Comparison of ENCODE assay signal across 36 cellular contexts in genomic region chr20:54716790-54717189, GRCh38.
DNase-seq lines count a peak whose midpoint lies in the region; ATAC-seq, FAIRE-seq and TF ChIP-seq lines count a peak whose summit lies in the region.
"Had no signal": no experiment of that assay in that cellular context is flagged by ENCODE, and none has a peak within 500 bp of the region (broad histone marks: within the 10 kb centered on the region; RNA-seq: fewer than 3 reads in every experiment).

No MANE protein-coding gene starts in this region.

- H3K4me1 ChIP-seq in cardiac muscle cell (ENCODE audit: low read depth), result peaks cover 14% of the 10 kb centered on the region
- no peaks in the 10 kb centered on the region for H3K4me1 ChIP-seq in heart left ventricle
- H3K4me1 ChIP-seq in body of pancreas, result peaks cover 60% of the 10 kb centered on the region
- peaks cover 21 to 28% (median 28%) of the 10 kb centered on the region in 3 donors for H3K4me1 ChIP-seq in pancreas
- peaks cover 0 to 27% (median 17%) of the 10 kb centered on the region in 5 donors for H3K4me1 ChIP-seq in subcutaneous abdominal adipose tissue (ENCODE audit: control insufficient read depth in 5 of 5, insufficient read depth in 5 of 5, low read length in 5 of 5)
- H3K4me1 ChIP-seq: A549; BE2C; BLaER1; BLaER1 treated with 17β-estradiol and CSF1 and Interleukin-3, amounts not matched to agents 10 nM and 100 nM; Caco-2 had no signal

- H3K27ac ChIP-seq in cardiac muscle cell (peak overlapping the region; percentile 51), heart left ventricle (no peak overlapping the region), body of pancreas (peak overlapping the region; percentile 15 to 71 (median 46)), pancreas (peak overlapping the region; percentile 28 to 73 (median 44)), subcutaneous abdominal adipose tissue (ENCODE audit: low read depth, low read length) (peak overlapping the region; percentile 59)
- H3K27ac ChIP-seq: 22Rv1; A549; BLaER1; BLaER1 treated with 17β-estradiol and CSF1 and Interleukin-3, amounts not matched to agents 10 nM and 100 nM; C4-2B had no signal

- H3K4me3 Mint-ChIP-seq in mesothelial cell of epicardium, result no peak overlapping the region
- H3K4me3 Mint-ChIP-seq: B cell; CD14-positive monocyte; CD4-positive, alpha-beta memory T cell; CD4-positive, alpha-beta T cell; CD4-positive, CD25-positive, alpha-beta regulatory T cell; CD8-positive, alpha-beta memory T cell; CD8-positive, alpha-beta T cell had no signal

- H3K4me1 Mint-ChIP-seq in mesothelial cell of epicardium, result no peaks in the 10 kb centered on the region
- H3K4me1 Mint-ChIP-seq: B cell; CD14-positive monocyte; CD4-positive, alpha-beta memory T cell; CD4-positive, CD25-positive, alpha-beta regulatory T cell; CD8-positive, alpha-beta memory T cell had no signal

- intact Hi-C loops in heart left ventricle (cut with DNase I) (no loop called here), body of pancreas (cut with DNase I) (no loop called here), pancreas (cut with DNase I) (no loop called here)

- peaks cover 22% of the 10 kb centered on the region for H3K27me3 Mint-ChIP-seq in mesothelial cell of epicardium (ENCODE audit: low read depth)
- H3K27me3 Mint-ChIP-seq: B cell; CD4-positive, CD25-positive, alpha-beta regulatory T cell; CD8-positive, alpha-beta memory T cell had no signal

- TF ChIP-seq POLR2A in heart left ventricle (IDR thresholded peaks at IDR 0.05) (no peak), body of pancreas (IDR thresholded peaks at IDR 0.05) (no peak)

- no peaks in the 10 kb centered on the region for H3K27me3 ChIP-seq in cardiac muscle cell
- no peaks in the 10 kb centered on the region for H3K27me3 ChIP-seq in heart left ventricle
- H3K27me3 ChIP-seq in body of pancreas, result no peaks in the 10 kb centered on the region
- no peaks in the 10 kb centered on the region for H3K27me3 ChIP-seq in pancreas
- no peaks in the 10 kb centered on the region for H3K27me3 ChIP-seq in subcutaneous abdominal adipose tissue (ENCODE audit: control insufficient read depth in 5 of 5, insufficient read depth in 4 of 5, low read length in 5 of 5)
- H3K27me3 ChIP-seq: BE2C; BLaER1; BLaER1 treated with 17β-estradiol and CSF1 and Interleukin-3, amounts not matched to agents 10 nM and 100 nM had no signal

- TF ChIP-seq CTCF in cardiac muscle cell (IDR thresholded peaks at IDR 0.05; ENCODE audit: low read depth, low read length) (no peak), heart left ventricle (IDR thresholded peaks at IDR 0.05) (no peak), body of pancreas (IDR thresholded peaks at IDR 0.05) (no peak), pancreas (IDR thresholded peaks at IDR 0.05) (no peak), mesothelial cell of epicardium (IDR thresholded peaks at IDR 0.05; ENCODE audit: unreplicated experiment) (no peak)

- no peaks in the 10 kb centered on the region for H3K36me3 ChIP-seq in cardiac muscle cell
- no peaks in the 10 kb centered on the region for H3K36me3 ChIP-seq in heart left ventricle
- no peaks in the 10 kb centered on the region for H3K36me3 ChIP-seq in body of pancreas (replicated peaks in 1 of 2; ENCODE audit: insufficient read depth in 1 of 2, low read depth in 2 of 2)
- H3K36me3 ChIP-seq in pancreas, result no peaks in the 10 kb centered on the region
- no peaks in the 10 kb centered on the region for H3K36me3 ChIP-seq in subcutaneous abdominal adipose tissue (ENCODE audit: control insufficient read depth in 5 of 5, insufficient read depth in 5 of 5, low read length in 5 of 5)
- H3K36me3 ChIP-seq: BE2C; BLaER1; BLaER1 treated with 17β-estradiol and CSF1 and Interleukin-3, amounts not matched to agents 10 nM and 100 nM had no signal

- no peak for FAIRE-seq in pancreas (lab: Jason Lieb, UNC)
- FAIRE-seq: A204.1, A549, D721Med had no signal

- ATAC-seq in heart left ventricle, result no peak
- ATAC-seq in body of pancreas, result peak; percentile 72
- ATAC-seq in pancreas, result peak; percentile 44 to 70 (median 62)
- ATAC-seq: A549; CD8-positive, alpha-beta T cell had no signal

- no peak for DNase-seq in cardiac muscle cell (ENCODE audit: low read depth in 1 of 2, low spot score in 1 of 2)
- DNase-seq in heart left ventricle, result no peak
- no peak for DNase-seq in body of pancreas
- DNase-seq in pancreas, result no peak
- no peak for DNase-seq in epidermal melanocyte (ENCODE audit: insufficient read length, low spot score)
- no peak for DNase-seq in mesothelial cell of epicardium (ENCODE audit: low spot score in 2 of 2, unreplicated experiment in 2 of 2)
- no peak for DNase-seq in activated CD4-positive, CD25-positive, alpha-beta regulatory T cell treated with anti-CD3 and anti-CD28 coated beads, Interleukin-2, amount 50 U/mL, for 72 hours
- DNase-seq: 8988T; ACHN; AML-193; BE2C; C1 segment of cervical spinal cord; Caco-2; Calu3; CD4-positive, alpha-beta memory T cell; CD4-positive, alpha-beta T cell; CD4-positive, CD25-positive, alpha-beta regulatory T cell; CD8-positive, alpha-beta memory T cell; CD8-positive, alpha-beta T cell; COR-L47; DMS153; DMS53; DMS79; DMS79 treated with DMSO at 0.1 percent for 48 hours; DND-41; EL had no signal

- H3K36me3 Mint-ChIP-seq in mesothelial cell of epicardium, result no peaks in the 10 kb centered on the region
- H3K36me3 Mint-ChIP-seq: CD14-positive monocyte; CD4-positive, alpha-beta memory T cell; CD4-positive, CD25-positive, alpha-beta regulatory T cell; CD8-positive, alpha-beta memory T cell; CD8-positive, alpha-beta T cell had no signal

- H3K4me3 ChIP-seq in cardiac muscle cell (no peak overlapping the region), heart left ventricle (no peak overlapping the region), body of pancreas (no peak overlapping the region), pancreas (no peak overlapping the region), subcutaneous abdominal adipose tissue (ENCODE audit: low read depth in 1 of 5, low read length in 5 of 5) (no peak overlapping the region)
- H3K4me3 ChIP-seq: A549; BLaER1; BLaER1 treated with 17β-estradiol and CSF1 and Interleukin-3, amounts not matched to agents 10 nM and 100 nM had no signal

- H3K27ac Mint-ChIP-seq in mesothelial cell of epicardium, result no peak overlapping the region
- H3K27ac Mint-ChIP-seq: B cell; CD14-positive monocyte; CD4-positive, alpha-beta memory T cell; CD4-positive, alpha-beta T cell; CD4-positive, CD25-positive, alpha-beta regulatory T cell; CD8-positive, alpha-beta memory T cell; CD8-positive, alpha-beta T cell had no signal

- no peaks in the 10 kb centered on the region for H3K9me3 ChIP-seq in cardiac muscle cell (ENCODE audit: low read depth)
- H3K9me3 ChIP-seq in heart left ventricle, result no peaks in the 10 kb centered on the region
- no peaks in the 10 kb centered on the region for H3K9me3 ChIP-seq in body of pancreas
- no peaks in the 10 kb centered on the region for H3K9me3 ChIP-seq in pancreas
- no peaks in the 10 kb centered on the region for H3K9me3 ChIP-seq in subcutaneous abdominal adipose tissue (ENCODE audit: control insufficient read depth in 5 of 5, low read length in 5 of 5)
- H3K9me3 ChIP-seq: A549, BE2C, BLaER1, Caco-2 had no signal

- H3K9ac ChIP-seq in subcutaneous abdominal adipose tissue (ENCODE audit: low read length in 5 of 5), result no peak overlapping the region
- H3K9ac ChIP-seq: BLaER1; BLaER1 treated with 17β-estradiol and CSF1 and Interleukin-3, amounts not matched to agents 10 nM and 100 nM had no signal

- H3K9me3 Mint-ChIP-seq in mesothelial cell of epicardium, result no peaks in the 10 kb centered on the region
- H3K9me3 Mint-ChIP-seq: CD4-positive, alpha-beta memory T cell; CD4-positive, alpha-beta T cell; CD8-positive, alpha-beta T cell had no signal

Comparison
In these comparisons a context has a peak if more than half of its experiments do, and no peak if none do; other contexts are left out.
1. H3K27ac ChIP-seq: peak in cardiac muscle cell (single experiment), body of pancreas (4 of 4), pancreas (4 of 4) and subcutaneous abdominal adipose tissue (single experiment); none in heart left ventricle (0 of 12).
2. ATAC-seq: peak in body of pancreas (single experiment) and pancreas (4 of 4); none in heart left ventricle (0 of 4).